Comparison of ENCODE assay signal across 1 cellular context in genomic region chr1:100065183-100065968, GRCh38.
TF ChIP-seq lines count a peak whose summit lies in the region.

No MANE protein-coding gene starts in this region.

TF ChIP-seq in K562, 482 proteins besides CTCF, POLR2A, EP300 and RAD21 (continued from another document and continues in another):
- TF ChIP-seq CHD2 (IDR thresholded peaks at IDR 0.05; ENCODE audit: low read depth, low read length) (no peak), NEUROD1 (IDR thresholded peaks at IDR 0.05; ENCODE audit: borderline replicate concordance, low read depth, low read length, partially characterized antibody) (no peak), BRCA1 (IDR thresholded peaks at IDR 0.05) (no peak), BRCA1 (CRISPR knock-in tag; IDR thresholded peaks at IDR 0.05) (no peak), MEF2D (tag; conservative IDR thresholded peaks at IDR 0.05; ENCODE audit: low read depth) (no peak), SMARCA4 (IDR thresholded peaks at IDR 0.05) (peak; percentile 59; the same call in 1 of the 2 replicates), TRIM24 (IDR thresholded peaks at IDR 0.05) (peak; percentile 19 to 31; a peak in 1 of 4 replicates), ZBTB11 (CRISPR knock-in tag; IDR thresholded peaks at IDR 0.05) (no peak), EHMT2 (IDR thresholded peaks at IDR 0.05) (peak; percentile 71), MCM2 (IDR thresholded peaks at IDR 0.05; ENCODE audit: low read depth) (no peak), KHSRP (IDR thresholded peaks at IDR 0.05) (0 out of 2 replicates have a peak, but pooled peaks have one; percentile 28), SMAD4 (CRISPR knock-in tag; conservative IDR thresholded peaks at IDR 0.05) (no peak), CREB5 (CRISPR knock-in tag; IDR thresholded peaks at IDR 0.05) (no peak), BMI1 (IDR thresholded peaks at IDR 0.05; ENCODE audit: low read length) (no peak), HDAC8 (tag; IDR thresholded peaks at IDR 0.05) (no peak), NR2C1 (IDR thresholded peaks at IDR 0.05) (no peak; the same call in 1 of the 2 replicates), NR2C1 (tag; IDR thresholded peaks at IDR 0.05) (no peak), PBX2 (CRISPR knock-in tag; IDR thresholded peaks at IDR 0.05; ENCODE audit: low read depth) (no peak), PBX2 (tag; conservative IDR thresholded peaks at IDR 0.05; ENCODE audit: low read depth) (no peak), ZNF224 (CRISPR knock-in tag; IDR thresholded peaks at IDR 0.05) (no peak), NFE2L1 (tag; IDR thresholded peaks at IDR 0.05; ENCODE audit: borderline replicate concordance, low read depth) (no peak), SUPT5H (IDR thresholded peaks at IDR 0.05) (peak; percentile 51), HDGF (IDR thresholded peaks at IDR 0.05) (peak; percentile 55; the same call in 1 of the 2 replicates), ZNF584 (CRISPR knock-in tag; IDR thresholded peaks at IDR 0.05; ENCODE audit: low read depth) (no peak), SAFB2 (IDR thresholded peaks at IDR 0.05; ENCODE audit: borderline replicate concordance, low read depth, low read length, severe bottlenecking) (no peak), SNRNP70 (optimal IDR thresholded peaks at IDR 0.05; ENCODE audit: low read depth, low read length) (no peak), DIDO1 (tag; IDR thresholded peaks at IDR 0.05; ENCODE audit: low read depth) (no peak), THRAP3 (IDR thresholded peaks at IDR 0.05; ENCODE audit: borderline replicate concordance) (peak; percentile 91), VEZF1 (CRISPR knock-in tag; IDR thresholded peaks at IDR 0.05) (no peak), TFAM (CRISPR knock-in tag; conservative IDR thresholded peaks at IDR 0.05) (no peak), CBX2 (IDR thresholded peaks at IDR 0.05; ENCODE audit: insufficient read depth, low read length, poor library complexity, severe bottlenecking) (no peak), ZBTB7A (IDR thresholded peaks at IDR 0.05; ENCODE audit: borderline replicate concordance, control insufficient read depth, low read depth, low read length) (no peak), BRF1 (IDR thresholded peaks at IDR 0.05; ENCODE audit: borderline replicate concordance, extremely low read depth, insufficient read length) (no peak), DNMT1 (IDR thresholded peaks at IDR 0.05) (0 out of 2 replicates have a peak, but pooled peaks have one; percentile 78), ETV6 (IDR thresholded peaks at IDR 0.05; ENCODE audit: borderline replicate concordance in 1 of 2, low read depth in 2 of 2, low read length in 1 of 2) (no peak), ETV6 (CRISPR knock-in tag; IDR thresholded peaks at IDR 0.05; ENCODE audit: borderline replicate concordance) (no peak), COPS2 (conservative IDR thresholded peaks at IDR 0.05) (no peak), NKRF (IDR thresholded peaks at IDR 0.05; ENCODE audit: borderline replicate concordance) (peak; percentile 72; the same call in 1 of the 2 replicates), ZNF398 (CRISPR knock-in tag; IDR thresholded peaks at IDR 0.05) (no peak), NFYB (IDR thresholded peaks at IDR 0.05; ENCODE audit: extremely low read depth, insufficient read length) (no peak), SRSF9 (IDR thresholded peaks at IDR 0.05; ENCODE audit: borderline replicate concordance, low read depth, low read length) (no peak), SRSF7 (optimal IDR thresholded peaks at IDR 0.05; ENCODE audit: low read depth, low read length) (no peak), BRD9 (IDR thresholded peaks at IDR 0.05; ENCODE audit: low read depth, partially characterized antibody) (no peak), GTF3C2 (IDR thresholded peaks at IDR 0.05; ENCODE audit: borderline replicate concordance, extremely low read depth, insufficient read length) (no peak), HDAC2 (IDR thresholded peaks at IDR 0.05) (no peak), USF2 (CRISPR knock-in tag; IDR thresholded peaks at IDR 0.05) (no peak), NFXL1 (CRISPR knock-in tag; IDR thresholded peaks at IDR 0.05) (no peak), ZZZ3 (IDR thresholded peaks at IDR 0.05) (no peak), HOXB6 (CRISPR knock-in tag; IDR thresholded peaks at IDR 0.05; ENCODE audit: borderline replicate concordance) (no peak), NCOA2 (IDR thresholded peaks at IDR 0.05; ENCODE audit: partially characterized antibody in 2 of 2) (no peak)
